Comparison of ENCODE assay signal across 28 cellular contexts in the genomic region with DNA sequence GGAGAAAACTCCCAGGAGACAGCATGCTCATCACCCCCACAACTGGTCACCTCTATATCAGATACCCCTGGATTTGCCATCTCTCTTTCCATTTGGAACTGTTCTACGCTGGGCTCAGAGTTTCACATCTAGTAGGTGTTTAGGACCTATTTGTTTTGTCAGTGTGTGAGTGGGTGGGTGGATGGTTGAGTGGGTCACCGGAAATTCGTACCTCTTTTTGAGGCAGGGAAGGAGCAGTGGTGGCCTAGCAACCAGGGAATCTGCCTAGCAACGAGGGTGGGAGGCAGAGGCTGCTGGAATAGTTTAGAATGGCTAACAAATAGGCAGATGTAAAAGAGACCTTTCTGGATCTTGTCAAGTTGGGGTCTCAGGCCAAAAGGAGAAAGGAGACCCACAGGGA. TPM values are rescaled to one million over a fixed set of nuclear protein-coding genes. Genes with fewer than 3 reads are reported as not detected.
DNase-seq lines count a peak whose midpoint lies in the region; ATAC-seq, FAIRE-seq and TF ChIP-seq lines count a peak whose summit lies in the region.
"Had no signal": no experiment of that assay in that cellular context is flagged by ENCODE, and none has a peak within 500 bp of the region (broad histone marks: within the 10 kb centered on the region; RNA-seq: fewer than 3 reads in every experiment).

No MANE protein-coding gene starts in this region.

- no peak overlapping the region for H3K4me3 Mint-ChIP-seq in mesothelial cell of epicardium
- H3K4me3 Mint-ChIP-seq: activated naive CD8-positive, alpha-beta T cell treated with anti-CD3 and anti-CD28 coated beads, Interleukin-2, amount 50 U/mL, for 24 hours; effector memory CD8-positive, alpha-beta T cell; naive thymus-derived CD4-positive, alpha-beta T cell; T-helper 17 cell had no signal

- BruUV-seq in K562 (replicated peaks; lab: Mats Ljungman, UMichigan): no TSS peak

- no peak overlapping the region for H3K9ac ChIP-seq in K562 (ENCODE audit: insufficient read depth in 1 of 2, low read depth in 2 of 2, low read length in 2 of 2)

- peaks cover 10% of the 10 kb centered on the region for H3K4me1 Mint-ChIP-seq in mesothelial cell of epicardium
- H3K4me1 Mint-ChIP-seq: activated naive CD8-positive, alpha-beta T cell treated with anti-CD3 and anti-CD28 coated beads, Interleukin-2, amount 50 U/mL, for 24 hours; naive thymus-derived CD4-positive, alpha-beta T cell had no signal

- no peaks in the 10 kb centered on the region for H3K9me2 ChIP-seq in hepatocyte (replicated peaks; ENCODE audit: insufficient read depth)

- H3K36me3 ChIP-seq in left ventricle myocardium inferior (no peaks in the 10 kb centered on the region), K562 (ENCODE audit: control insufficient read depth, insufficient read depth, low read length) (no peaks in the 10 kb centered on the region), vagina (no peaks in the 10 kb centered on the region), hepatocyte (replicated peaks; ENCODE audit: insufficient read depth, low read depth) (no peaks in the 10 kb centered on the region)
- H3K36me3 ChIP-seq: BE2C, left lung, spleen had no signal

- in situ Hi-C loops in K562 (cut with MboI): loop anchor here (25.0 kb wide), 1 partner anchor 552 kb away; a partner anchor contains a TSS

- DNase-seq in left ventricle myocardium inferior: no peak
- no peak for DNase-seq in left cardiac atrium
- DNase-seq in K562 (ENCODE audit: extremely low read depth in 1 of 4, low spot score in 3 of 4): no peak
- DNase-seq in mesothelial cell of epicardium (ENCODE audit: low spot score in 2 of 2, unreplicated experiment in 2 of 2): no peak
- DNase-seq in vagina (ENCODE audit: extremely low spot score in 2 of 2): peak; percentile 37 to 67
- no peak for DNase-seq in hepatocyte (ENCODE audit: low spot score)
- no peak for DNase-seq in omental fat pad (ENCODE audit: low spot score)
- no peak for DNase-seq in glomerular visceral epithelial cell (ENCODE audit: extremely low spot score)
- DNase-seq: activated CD4-positive, alpha-beta T cell treated with anti-CD3 and anti-CD28 coated beads for 48 hours; activated CD8-positive, alpha-beta memory T cell treated with anti-CD3 and anti-CD28 coated beads for 24 hours; activated gamma-delta T cell; activated naive CD8-positive, alpha-beta T cell treated with anti-CD3 and anti-CD28 coated beads, Interleukin-2, amount 50 U/mL, for 24 hours; BE2C; body of pancreas; effector memory CD8-positive, alpha-beta T cell; foreskin melanocyte; HCEC 1CT; hippocampal formation; left lung; naive thymus-derived CD4-positive, alpha-beta T cell; NCI-H2029 treated with DMSO at 0.1 percent for 48 hours; NCI-H226; NCI-H774; right cardiac atrium; spleen; T-helper 17 cell had no signal

- intact Hi-C loops in left ventricle myocardium inferior (cut with micrococcal nuclease) (no loop called here), left cardiac atrium (cut with DNase I) (loop anchor here in 1 of 2 donors (10.0 kb wide), 1 partner anchor 325 kb away; no protein-coding TSS in a partner anchor), K562 (cut with micrococcal nuclease) (no loop called here), vagina (cut with DNase I) (no loop called here)

- H3K4me1 ChIP-seq in left ventricle myocardium inferior: peaks cover 9% of the 10 kb centered on the region
- H3K4me1 ChIP-seq in K562 (replicated peaks in 1 of 2; ENCODE audit: control insufficient read depth in 2 of 2, insufficient read depth in 2 of 2, low read length in 2 of 2): no peaks in the 10 kb centered on the region
- H3K4me1 ChIP-seq in vagina: no peaks in the 10 kb centered on the region
- peaks cover 12% of the 10 kb centered on the region for H3K4me1 ChIP-seq in hepatocyte (ENCODE audit: insufficient read depth)
- H3K4me1 ChIP-seq: BE2C, body of pancreas, left lung had no signal

- H3K4me2 ChIP-seq in K562 (ENCODE audit: insufficient read depth, low read length) (no peak overlapping the region), hepatocyte (no peak overlapping the region)

- H3K79me2 ChIP-seq in K562 (ENCODE audit: control insufficient read depth, insufficient read depth, low read length) (no peaks in the 10 kb centered on the region), hepatocyte (no peaks in the 10 kb centered on the region)

- H4K20me1 ChIP-seq in K562 (replicated peaks; ENCODE audit: control insufficient read depth, insufficient read depth, low read length): no peaks in the 10 kb centered on the region
- no peaks in the 10 kb centered on the region for H4K20me1 ChIP-seq in hepatocyte (ENCODE audit: insufficient read depth, poor library complexity, severe bottlenecking)

- H2AFZ ChIP-seq in K562 (ENCODE audit: low read depth, low read length) (no peak overlapping the region), hepatocyte (no peak overlapping the region)

- TF ChIP-seq POLR2A in K562 (conservative IDR thresholded peaks at IDR 0.05) (no peak), vagina (IDR thresholded peaks at IDR 0.05) (no peak)

- no peaks in the 10 kb centered on the region for H3K9me3 Mint-ChIP-seq in mesothelial cell of epicardium
- H3K9me3 Mint-ChIP-seq: activated naive CD8-positive, alpha-beta T cell treated with anti-CD3 and anti-CD28 coated beads, Interleukin-2, amount 50 U/mL, for 24 hours; effector memory CD8-positive, alpha-beta T cell had no signal

- CTCF ChIA-PET in K562 (lab: Yijun Ruan, JAX; ENCODE audit: low intra/inter-chr PET ratio): interaction anchor here (0.7 kb wide), 1 partner anchor 327 kb away, joined by 3 read pairs; no protein-coding TSS in a partner anchor

- H3K4me3 ChIP-seq in left ventricle myocardium inferior (no peak overlapping the region), K562 (no peak overlapping the region), vagina (no peak overlapping the region), hepatocyte (no peak overlapping the region)
- H3K4me3 ChIP-seq: body of pancreas, left lung, spleen had no signal

- H3K9me3 ChIP-seq in left ventricle myocardium inferior (replicated peaks) (no peaks in the 10 kb centered on the region), K562 (replicated peaks; ENCODE audit: control insufficient read depth, insufficient read depth, low read depth, low read length) (no peaks in the 10 kb centered on the region), vagina (no peaks in the 10 kb centered on the region), hepatocyte (ENCODE audit: low read depth) (no peaks in the 10 kb centered on the region)
- H3K9me3 ChIP-seq: BE2C, body of pancreas, left lung, spleen had no signal

- TF ChIP-seq CTCF in left ventricle myocardium inferior (IDR thresholded peaks at IDR 0.05; ENCODE audit: borderline replicate concordance) (no peak), K562 (IDR thresholded peaks at IDR 0.05 in 2 of 3, conservative IDR thresholded peaks at IDR 0.05 in 1 of 3; ENCODE audit: insufficient read depth in 2 of 3, low read depth in 1 of 3, low read length in 3 of 3) (no peak), mesothelial cell of epicardium (IDR thresholded peaks at IDR 0.05; ENCODE audit: unreplicated experiment) (no peak), vagina (IDR thresholded peaks at IDR 0.05) (no peak), hepatocyte (IDR thresholded peaks at IDR 0.05; ENCODE audit: poor library complexity) (no peak), omental fat pad (IDR thresholded peaks at IDR 0.05) (no peak)

- 12% methylated on average over 4 of the region's 4 CpGs for WGBS in K562 (ENCODE audit: insufficient coverage, low coverage, missing lambda C conversion rate)
- 64% methylated on average over 4 of the region's 4 CpGs for WGBS in hepatocyte (ENCODE audit: low lambda C conversion rate, missing lambda C conversion rate)

- peak overlapping the region; percentile 14 for H3K27ac Mint-ChIP-seq in mesothelial cell of epicardium
- H3K27ac Mint-ChIP-seq: activated naive CD8-positive, alpha-beta T cell treated with anti-CD3 and anti-CD28 coated beads, Interleukin-2, amount 50 U/mL, for 24 hours; effector memory CD8-positive, alpha-beta T cell; naive thymus-derived CD4-positive, alpha-beta T cell; T-helper 17 cell had no signal

- H3K27ac ChIP-seq in left ventricle myocardium inferior (replicated peaks) (peak overlapping the region; percentile 58), K562 (ENCODE audit: extremely low read depth, low read depth, low read length) (no peak overlapping the region), vagina (no peak overlapping the region), hepatocyte (no peak overlapping the region)
- H3K27ac ChIP-seq: body of pancreas, left lung, RWPE1, spleen had no signal

- FAIRE-seq in K562 (lab: Jason Lieb, UNC): no peak

- no peak for TF ChIP-seq RAD21 in K562 (CRISPR knock-in tag; conservative IDR thresholded peaks at IDR 0.05 in 1 of 2, IDR thresholded peaks at IDR 0.05 in 1 of 2)

- no peaks in the 10 kb centered on the region for H3K36me3 Mint-ChIP-seq in mesothelial cell of epicardium
- H3K36me3 Mint-ChIP-seq: naive thymus-derived CD4-positive, alpha-beta T cell had no signal

- H3K27me3 Mint-ChIP-seq in mesothelial cell of epicardium (ENCODE audit: low read depth): peaks cover 44% of the 10 kb centered on the region

- H3K27me3 ChIP-seq in left ventricle myocardium inferior (ENCODE audit: low read depth): peaks cover 62% of the 10 kb centered on the region
- H3K27me3 ChIP-seq in K562 (ENCODE audit: control insufficient read depth in 2 of 2, insufficient read depth in 2 of 2, low read length in 2 of 2): peaks cover 2 to 13% of the 10 kb centered on the region in 2 experiments; a peak in 4 of 5 replicates
- H3K27me3 ChIP-seq in vagina: no peaks in the 10 kb centered on the region
- H3K27me3 ChIP-seq in hepatocyte: peaks cover 4% of the 10 kb centered on the region
- H3K27me3 ChIP-seq: BE2C, body of pancreas had no signal

- TF ChIP-seq EP300 in K562 (IDR thresholded peaks at IDR 0.05; ENCODE audit: low read length): no peak

- ATAC-seq in left cardiac atrium: no peak
- ATAC-seq in K562: no peak
- no peak for ATAC-seq in omental fat pad (ENCODE audit: low FRiP score)
- ATAC-seq: activated naive CD8-positive, alpha-beta T cell treated with anti-CD3 and anti-CD28 coated beads, Interleukin-2, amount 50 U/mL, for 24 hours; effector memory CD8-positive, alpha-beta T cell; esophagus mucosa; left lung; naive thymus-derived CD4-positive, alpha-beta T cell; right cardiac atrium; T-helper 17 cell had no signal

- POLR2A ChIA-PET in K562 (lab: Yijun Ruan, JAX): interaction anchor here (1.0 kb wide), 1 partner anchor 10 kb away, joined by 4 read pairs; no protein-coding TSS in a partner anchor

- H3K9me1 ChIP-seq in K562 (ENCODE audit: control insufficient read depth, insufficient read depth, low read length): no peaks in the 10 kb centered on the region

RNA-seq across cellular contexts. Expression of a gene that starts 23.2 kb away (rescaled TPM):
- total RNA-seq in left ventricle myocardium inferior: 16.4 TPM
- 10 to 100 TPM; 18.0 to 19.3 TPM for total RNA-seq in left cardiac atrium
- 19.8 and 53.8 TPM in 2 replicates for total RNA-seq in K562 (2011; cell fraction: chromatin; rRNA removed; ENCODE audit: low replicate concordance)
- total RNA-seq in K562 (2011; cell fraction: nucleolus; rRNA removed): 21.0 and 23.3 TPM in 2 replicates
- 30.5 and 45.8 TPM in 2 replicates for total RNA-seq in K562 (2011; cell fraction: nucleoplasm; rRNA removed)
- total RNA-seq in K562 (2014; rRNA removed): 7.8 and 8.8 TPM in 2 replicates
- 13.8 and 13.9 TPM in 2 replicates for total RNA-seq in K562 (2014; rRNA removed; fragmentation: Illumina TruSeq; extraction: Trizol)
- total RNA-seq in K562 (2015; rRNA removed; fragmentation: Illumina TruSeq; extraction: Trizol): 17.6 and 18.4 TPM in 2 replicates
- 9.2 and 11.3 TPM in 2 replicates for total RNA-seq in K562 (2021)
- polyA plus RNA-seq in K562 (2011; rRNA removed): 6.7 and 7.1 TPM in 2 replicates
- 2.6 and 3.9 TPM in 2 replicates for polyA plus RNA-seq in K562 (2011; cell fraction: cytosol; rRNA removed)
- 9.7 and 10.6 TPM in 2 replicates for polyA plus RNA-seq in K562 (2011; cell fraction: nucleus; rRNA removed)
- polyA plus RNA-seq in K562 (2012): 6.6 and 11.2 TPM in 2 replicates
- 4.9 and 6.1 TPM in 2 replicates for polyA plus RNA-seq in K562 (2014; fragmentation: Illumina TruSeq; extraction: Trizol)
- 1 to 10 TPM; 1.7 to 1.8 TPM for polyA plus RNA-seq in K562 (2014; fragmentation: Nextera tagmentation; extraction: Ambion mirVana)
- polyA plus RNA-seq in K562 (2014; rRNA removed): 7.9 and 8.6 TPM in 2 replicates
- 13.3 and 19.4 TPM in 2 replicates for polyA minus RNA-seq in K562 (2011; rRNA and poly(A)+ RNA removed)
- 6.1 and 7.0 TPM in 2 replicates for polyA minus RNA-seq in K562 (2011; cell fraction: cytosol; rRNA and poly(A)+ RNA removed)
- 25.6 and 47.8 TPM in 2 replicates for polyA minus RNA-seq in K562 (2011; cell fraction: nucleus; rRNA and poly(A)+ RNA removed)
- 32.6 to 36.1 TPM (median 35.5 TPM) in 3 replicates for total RNA-seq in mesothelial cell of epicardium
- total RNA-seq in vagina: 26.8 TPM
- total RNA-seq in hepatocyte: 23.5 and 28.9 TPM in 2 replicates
- polyA plus RNA-seq in hepatocyte: 11.7 and 20.1 TPM in 2 replicates
- 10 to 100 TPM; 14.9 to 37.8 (median 21.9) TPM for total RNA-seq in omental fat pad

Comparison
In these comparisons a context has a peak if more than half of its experiments do, and no peak if none do; other contexts are left out.
1. DNase-seq: peak in vagina (2 of 2); none in left ventricle myocardium inferior (single experiment), left cardiac atrium (single experiment), K562 (0 of 4), mesothelial cell of epicardium (0 of 2), hepatocyte (single experiment), omental fat pad (single experiment) and glomerular visceral epithelial cell (single experiment).